1 cellular context compared by ENCODE assay signal in genomic region chr19:55042688-55043087, GRCh38.
TF ChIP-seq lines count a peak whose summit lies in the region.

No MANE protein-coding gene starts in this region.

TF ChIP-seq in endothelial cell of umbilical vein, 7 proteins besides CTCF, POLR2A, EP300 and RAD21:
- TF ChIP-seq POLR2AphosphoS5 (IDR thresholded peaks at IDR 0.05; ENCODE audit: insufficient read depth, low read depth, low read length) (no peak), MYC (IDR thresholded peaks at IDR 0.05; ENCODE audit: low read depth, low read length) (no peak), GATA2 (IDR thresholded peaks at IDR 0.05; ENCODE audit: insufficient read depth, insufficient read length, low read depth, low read length) (no peak), FOS (IDR thresholded peaks at IDR 0.05; ENCODE audit: borderline replicate concordance, insufficient read depth, low read length) (no peak), JUN (IDR thresholded peaks at IDR 0.05; ENCODE audit: borderline replicate concordance, insufficient read depth, insufficient read length, low read depth) (no peak), EZH2 (IDR thresholded peaks at IDR 0.05; ENCODE audit: borderline replicate concordance, low read depth, low read length, severe bottlenecking) (no peak), MAX (IDR thresholded peaks at IDR 0.05; ENCODE audit: insufficient read depth, insufficient read length) (no peak)
